ENCODE assay signal across 19 cellular contexts in the genomic region with DNA sequence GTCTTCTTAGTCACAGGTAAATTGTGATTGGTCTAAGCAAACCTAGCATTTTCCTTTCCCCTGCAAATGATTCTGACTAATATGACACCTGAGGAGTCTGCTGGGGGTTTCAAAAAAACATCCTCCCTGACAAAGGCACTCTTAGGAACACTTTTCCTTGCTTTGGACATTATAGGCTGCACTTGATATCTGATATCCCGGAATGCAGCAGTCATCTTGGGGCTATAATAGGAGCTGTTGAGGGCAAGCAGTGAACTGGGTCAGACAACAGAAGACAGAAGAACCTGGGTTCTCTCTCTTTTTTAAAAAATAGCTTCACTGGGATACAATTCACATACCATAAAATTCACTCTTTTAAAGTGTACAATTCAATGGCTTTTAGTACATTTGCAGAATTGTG.
"Had no signal": no experiment of that assay in that cellular context is flagged by ENCODE, and none has a peak within 500 bp of the region (broad histone marks: within the 10 kb centered on the region; RNA-seq: fewer than 3 reads in every experiment).

No MANE protein-coding gene starts in this region.

- H3K27me3 ChIP-seq: MG63 had no signal

- ATAC-seq: Panc1, PC-3 had no signal

- H3K27ac ChIP-seq: RWPE1 had no signal

- H3K9me2 ChIP-seq: SK-N-SH had no signal

- H3K9ac ChIP-seq: SK-N-SH had no signal

- H3K4me2 ChIP-seq: SK-N-SH had no signal

- H3K36me3 ChIP-seq: MG63 had no signal

- DNase-seq: KBM-7, MG63, NCI-H1092 treated with DMSO at 0.1 percent for 48 hours, NCI-H1436, NCI-H187, NCI-H2029, NCI-H2081 treated with DMSO at 0.1 percent for 48 hours, NCI-H2171 treated with DMSO at 0.1 percent for 48 hours, NCI-H345, NCI-H446 treated with DMSO at 0.1 percent for 48 hours, NCI-H510A treated with DMSO at 0.1 percent for 48 hours, NCI-H526 treated with DMSO at 0.1 percent for 48 hours, NCI-H774, PC-3, SHP77, SK-N-SH, SW 1271 had no signal

- H3K9me3 ChIP-seq: MG63, SK-N-SH had no signal

- H3K4me3 ChIP-seq: MG63 had no signal
